ENCODE assay signal across 1 cellular context in the genomic region with DNA sequence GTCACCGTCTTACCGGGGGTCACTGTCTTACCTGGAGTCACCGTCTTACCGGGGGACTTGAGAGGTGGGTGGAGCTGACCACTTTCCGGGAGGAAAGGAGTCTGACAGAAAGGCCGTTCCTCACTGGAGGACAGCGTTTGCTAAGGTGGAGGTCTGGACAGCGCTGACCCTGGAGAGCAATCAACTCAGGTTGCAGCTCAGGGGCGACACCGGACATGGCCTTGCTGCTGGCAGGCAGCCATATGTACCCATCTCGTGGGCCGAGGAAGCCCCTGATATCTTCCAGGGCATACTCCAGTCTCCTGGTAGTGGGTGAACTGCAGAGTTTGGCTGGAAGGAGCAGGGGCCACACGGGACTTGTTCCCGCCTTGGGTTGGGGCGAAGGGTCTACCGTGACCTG.
TF ChIP-seq lines count a peak whose summit lies in the region.

No MANE protein-coding gene starts in this region.

TF ChIP-seq in H1, 55 proteins besides CTCF, POLR2A, EP300 and RAD21 (continued from another document):
- TF ChIP-seq NANOG (IDR thresholded peaks at IDR 0.05; ENCODE audit: insufficient read depth, low read depth, low read length, poor library complexity, severe bottlenecking) (no peak), HDAC6 (IDR thresholded peaks at IDR 0.05; ENCODE audit: low read depth, low read length) (no peak), CTBP2 (IDR thresholded peaks at IDR 0.05; ENCODE audit: borderline replicate concordance, insufficient read depth, insufficient read length, low read length) (no peak)
- TF ChIP-seq, protein P1, sequence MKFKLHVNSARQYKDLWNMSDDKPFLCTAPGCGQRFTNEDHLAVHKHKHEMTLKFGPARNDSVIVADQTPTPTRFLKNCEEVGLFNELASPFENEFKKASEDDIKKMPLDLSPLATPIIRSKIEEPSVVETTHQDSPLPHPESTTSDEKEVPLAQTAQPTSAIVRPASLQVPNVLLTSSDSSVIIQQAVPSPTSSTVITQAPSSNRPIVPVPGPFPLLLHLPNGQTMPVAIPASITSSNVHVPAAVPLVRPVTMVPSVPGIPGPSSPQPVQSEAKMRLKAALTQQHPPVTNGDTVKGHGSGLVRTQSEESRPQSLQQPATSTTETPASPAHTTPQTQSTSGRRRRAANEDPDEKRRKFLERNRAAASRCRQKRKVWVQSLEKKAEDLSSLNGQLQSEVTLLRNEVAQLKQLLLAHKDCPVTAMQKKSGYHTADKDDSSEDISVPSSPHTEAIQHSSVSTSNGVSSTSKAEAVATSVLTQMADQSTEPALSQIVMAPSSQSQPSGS (IDR thresholded peaks at IDR 0.05; ENCODE audit: low read length) = no peak
